Comparison of ENCODE assay signal across 18 cellular contexts in the genomic region with DNA sequence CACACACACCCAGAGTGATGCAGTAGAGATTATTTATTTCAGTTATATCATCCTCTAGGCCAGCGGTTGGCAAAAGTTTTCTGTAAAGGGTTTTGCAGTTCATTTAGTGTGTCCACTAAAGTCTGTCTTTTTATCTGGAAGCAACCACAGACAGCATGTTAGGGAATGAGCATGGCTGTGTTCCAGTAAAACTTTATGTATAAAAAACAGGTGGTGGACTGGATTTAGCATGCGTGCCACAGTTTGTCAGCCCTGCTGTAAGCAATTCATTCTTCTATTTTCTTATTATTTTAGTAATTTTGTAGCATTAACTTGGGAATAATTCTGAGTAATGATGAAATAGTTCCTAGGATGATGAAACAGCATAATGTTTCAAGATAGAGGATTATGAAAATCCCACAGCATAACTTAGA. TPM values are rescaled to one million over a fixed set of nuclear protein-coding genes. Genes with fewer than 3 reads are reported as not detected.
A peak's percentile ranks its signal among the peaks of the same experiment; 100 is the strongest.
DNase-seq lines count a peak whose midpoint lies in the region; ATAC-seq and TF ChIP-seq lines count a peak whose summit lies in the region.
"Had no signal": no experiment of that assay in that cellular context is flagged by ENCODE, and none has a peak within 500 bp of the region (broad histone marks: within the 10 kb centered on the region; RNA-seq: fewer than 3 reads in every experiment).

No MANE protein-coding gene starts in this region.

- H3K9me3 ChIP-seq in gastroesophageal sphincter (no peaks in the 10 kb centered on the region), subcutaneous abdominal adipose tissue (ENCODE audit: control insufficient read depth in 5 of 5, low read length in 5 of 5) (no peaks in the 10 kb centered on the region)
- H3K9me3 ChIP-seq: spleen had no signal

- peaks cover 21% of the 10 kb centered on the region for H3K36me3 Mint-ChIP-seq in activated CD8-positive, alpha-beta T cell treated with anti-CD3 and anti-CD28 coated beads for 36 hours (ENCODE audit: low read depth)
- peaks cover 22% of the 10 kb centered on the region for H3K36me3 Mint-ChIP-seq in activated CD8-positive, alpha-beta T cell treated with anti-CD3 and anti-CD28 coated beads, Interleukin-2, amount 10 ng/mL, durations not matched to agents 7 days and 5 days (ENCODE audit: low read depth)

- no peak overlapping the region for H3K4me3 Mint-ChIP-seq in activated CD8-positive, alpha-beta T cell treated with anti-CD3 and anti-CD28 coated beads for 36 hours
- H3K4me3 Mint-ChIP-seq in activated CD8-positive, alpha-beta T cell treated with anti-CD3 and anti-CD28 coated beads, Interleukin-2, amount 10 ng/mL, durations not matched to agents 7 days and 5 days, result no peak overlapping the region

- H3K9me3 Mint-ChIP-seq in activated CD8-positive, alpha-beta T cell treated with anti-CD3 and anti-CD28 coated beads for 36 hours, result no peaks in the 10 kb centered on the region
- H3K9me3 Mint-ChIP-seq in activated CD8-positive, alpha-beta T cell treated with anti-CD3 and anti-CD28 coated beads, Interleukin-2, amount 10 ng/mL, durations not matched to agents 7 days and 5 days (ENCODE audit: insufficient read depth), result no peaks in the 10 kb centered on the region

- H3K27ac Mint-ChIP-seq in activated CD8-positive, alpha-beta T cell treated with anti-CD3 and anti-CD28 coated beads for 36 hours, result peak overlapping the region; percentile 49
- H3K27ac Mint-ChIP-seq in activated CD8-positive, alpha-beta T cell treated with anti-CD3 and anti-CD28 coated beads, Interleukin-2, amount 10 ng/mL, durations not matched to agents 7 days and 5 days, result no peak overlapping the region

- no peak for DNase-seq in activated CD8-positive, alpha-beta T cell treated with anti-CD3 and anti-CD28 coated beads for 36 hours
- DNase-seq in activated CD8-positive, alpha-beta T cell treated with anti-CD3 and anti-CD28 coated beads, Interleukin-2, amount 10 ng/mL, durations not matched to agents 7 days and 5 days, result no peak
- DNase-seq in amniotic epithelial cell (ENCODE audit: low read depth) (peak; percentile 92), NCI-H2196 (lab: John Stamatoyannopoulos, UW; ENCODE audit: unreplicated experiment) (no peak)
- no peak for DNase-seq in stimulated activated CD4-positive, alpha-beta T cell treated with anti-CD3 and anti-CD28 coated beads, Interleukin-2, amount 100 ng/mL, for 48 hours
- DNase-seq in stimulated activated naive CD4-positive, alpha-beta T cell treated with Interleukin-2 at 50 U/mL for 16 hours (lab: John Stamatoyannopoulos, UW), result no peak
- DNase-seq: 8988T; activated effector memory CD4-positive, alpha-beta T cell treated with Interleukin-2 at 50 U/mL for 16 hours; anterior cingulate cortex; COR-L47; foreskin melanocyte; NCI-H2029; NCI-H526 treated with DMSO at 0.1 percent for 48 hours; spleen had no signal

- H3K27me3 ChIP-seq in gastroesophageal sphincter (no peaks in the 10 kb centered on the region), subcutaneous abdominal adipose tissue (ENCODE audit: control insufficient read depth in 5 of 5, insufficient read depth in 4 of 5, low read length in 5 of 5) (no peaks in the 10 kb centered on the region)
- H3K27me3 ChIP-seq: spleen had no signal

- peaks cover 0 to 65% of the 10 kb centered on the region in 2 donors for H3K36me3 ChIP-seq in gastroesophageal sphincter
- H3K36me3 ChIP-seq in subcutaneous abdominal adipose tissue (ENCODE audit: control insufficient read depth in 5 of 5, insufficient read depth in 5 of 5, low read length in 5 of 5), result peaks cover 2 to 25% (median 15%) of the 10 kb centered on the region in 5 donors

- TF ChIP-seq POLR2A in gastroesophageal sphincter (IDR thresholded peaks at IDR 0.05), result no peak

- H3K4me3 ChIP-seq in gastroesophageal sphincter (no peak overlapping the region), subcutaneous abdominal adipose tissue (ENCODE audit: low read depth in 1 of 5, low read length in 5 of 5) (no peak overlapping the region)
- H3K4me3 ChIP-seq: spleen had no signal

- TF ChIP-seq CTCF in activated CD8-positive, alpha-beta T cell treated with anti-CD3 and anti-CD28 coated beads for 36 hours (IDR thresholded peaks at IDR 0.05), result no peak
- TF ChIP-seq CTCF in gastroesophageal sphincter (IDR thresholded peaks at IDR 0.05), result no peak

- CTCF ChIA-PET in activated CD8-positive, alpha-beta T cell treated with anti-CD3 and anti-CD28 coated beads for 36 hours (lab: Charles Lee), result no interaction called here
- CTCF ChIA-PET in activated CD8-positive, alpha-beta T cell treated with anti-CD3 and anti-CD28 coated beads, Interleukin-2, amount 10 ng/mL, durations not matched to agents 7 days and 5 days (lab: Charles Lee), result no interaction called here

- H3K27me3 Mint-ChIP-seq in activated CD8-positive, alpha-beta T cell treated with anti-CD3 and anti-CD28 coated beads for 36 hours, result no peaks in the 10 kb centered on the region
- no peaks in the 10 kb centered on the region for H3K27me3 Mint-ChIP-seq in activated CD8-positive, alpha-beta T cell treated with anti-CD3 and anti-CD28 coated beads, Interleukin-2, amount 10 ng/mL, durations not matched to agents 7 days and 5 days (ENCODE audit: low read depth)

- H3K27ac ChIP-seq in gastroesophageal sphincter (no peak overlapping the region), subcutaneous abdominal adipose tissue (ENCODE audit: low read depth, low read length) (peak overlapping the region; percentile 74)
- H3K27ac ChIP-seq: spleen, VCaP had no signal

- no peak for TF ChIP-seq EP300 in gastroesophageal sphincter (IDR thresholded peaks at IDR 0.05)

- POLR2A ChIA-PET in activated CD8-positive, alpha-beta T cell treated with anti-CD3 and anti-CD28 coated beads for 36 hours (lab: Charles Lee), result no interaction called here
- POLR2A ChIA-PET in activated CD8-positive, alpha-beta T cell treated with anti-CD3 and anti-CD28 coated beads, Interleukin-2, amount 10 ng/mL, durations not matched to agents 7 days and 5 days (lab: Charles Lee), result no interaction called here

- H3K4me1 ChIP-seq in gastroesophageal sphincter (no peaks in the 10 kb centered on the region), subcutaneous abdominal adipose tissue (ENCODE audit: control insufficient read depth in 5 of 5, insufficient read depth in 5 of 5, low read length in 5 of 5) (peaks cover 0 to 26% (median 10%) of the 10 kb centered on the region in 5 donors)

- H3K9ac ChIP-seq in subcutaneous abdominal adipose tissue (ENCODE audit: low read length in 5 of 5), result no peak overlapping the region

- peaks cover 19% of the 10 kb centered on the region for H3K4me1 Mint-ChIP-seq in activated CD8-positive, alpha-beta T cell treated with anti-CD3 and anti-CD28 coated beads for 36 hours (ENCODE audit: low read depth)
- H3K4me1 Mint-ChIP-seq in activated CD8-positive, alpha-beta T cell treated with anti-CD3 and anti-CD28 coated beads, Interleukin-2, amount 10 ng/mL, durations not matched to agents 7 days and 5 days (ENCODE audit: low read depth), result peaks cover 11% of the 10 kb centered on the region

- 73 to 79% methylated on average over 2 of the region's 2 CpGs for WGBS in gastroesophageal sphincter (ENCODE audit: low coverage in 1 of 2), 2 donors

- ATAC-seq in activated CD8-positive, alpha-beta T cell treated with anti-CD3 and anti-CD28 coated beads for 36 hours, result no peak
- ATAC-seq in activated CD8-positive, alpha-beta T cell treated with anti-CD3 and anti-CD28 coated beads, Interleukin-2, amount 10 ng/mL, durations not matched to agents 7 days and 5 days, result no peak
- ATAC-seq in gastroesophageal sphincter, result peak; percentile 58
- ATAC-seq: Panc1 had no signal

- intact Hi-C loops in activated CD8-positive, alpha-beta T cell treated with anti-CD3 and anti-CD28 coated beads for 36 hours (cut with micrococcal nuclease), result no loop called here

RNA-seq across cellular contexts. Expression of a gene that starts 51.7 kb away (rescaled TPM):
- 10 to 100 TPM; 68.7 to 76.1 TPM for total RNA-seq in activated CD8-positive, alpha-beta T cell treated with anti-CD3 and anti-CD28 coated beads for 36 hours
- 10 to 100 TPM; 51.0 to 56.2 TPM for total RNA-seq in activated CD8-positive, alpha-beta T cell treated with anti-CD3 and anti-CD28 coated beads, Interleukin-2, amount 10 ng/mL, durations not matched to agents 7 days and 5 days
- total RNA-seq in gastroesophageal sphincter, result 100 to 1,000 TPM in 2 of 4 donors, 10 to 100 TPM in 2; 32.0 to 125 (median 81.0) TPM
